8 cellular contexts compared by ENCODE assay signal in genomic region chr9:126719677-126720435, GRCh38.
DNase-seq lines count a peak whose midpoint lies in the region; ATAC-seq, FAIRE-seq and TF ChIP-seq lines count a peak whose summit lies in the region.

No MANE protein-coding gene starts in this region.

- peak; percentile 89 for DNase-seq in H54 (ENCODE audit: insufficient read length, low spot score)
- DNase-seq in NCI-H2171 treated with DMSO at 0.1 percent for 48 hours (lab: John Stamatoyannopoulos, UW) = peak; percentile 25
- peak; percentile 84 to 89 for DNase-seq in activated CD4-positive, alpha-beta T cell treated with anti-CD3 and anti-CD28 coated beads for 4 hours
- DNase-seq in central memory CD4-positive, alpha-beta T cell = peak; percentile 92
- peak; percentile 55 for DNase-seq in HepG2 (ENCODE audit: low spot score)
- DNase-seq in stimulated activated CD4-positive, alpha-beta T cell treated with anti-CD3 and anti-CD28 coated beads, TNF-alpha, amount 100 ng/mL, for 48 hours (ENCODE audit: low read depth in 3 of 3) = peak; percentile 64 to 74 (median 65)
- DNase-seq in HPDE6-E6E7 (ENCODE audit: extremely low spot score) = no peak

- H3K27ac ChIP-seq in BLaER1 treated with 17β-estradiol and CSF1 and Interleukin-3, amounts not matched to agents 10 nM and 100 nM = peak overlapping the region; percentile 38 to 95 (median 72); a peak in 20 of 22 replicates
- no peak overlapping the region for H3K27ac ChIP-seq in HepG2 (ENCODE audit: extremely low read length, insufficient read depth, low read length)

- intact Hi-C loops in HepG2 (cut with micrococcal nuclease; ENCODE audit: unreplicated experiment) = no loop called here

- BruUV-seq in HepG2 (replicated peaks; lab: Mats Ljungman, UMichigan) = no TSS peak

- H3K27me3 ChIP-seq in BLaER1 treated with 17β-estradiol and CSF1 and Interleukin-3, amounts not matched to agents 10 nM and 100 nM = no peaks in the 10 kb centered on the region
- peaks cover 2 to 35% of the 10 kb centered on the region in 2 experiments; a peak in 3 of 5 replicates for H3K27me3 ChIP-seq in HepG2 (ENCODE audit: control insufficient read depth in 1 of 2, insufficient read depth in 2 of 2, low read length in 2 of 2)

- H3K9me3 ChIP-seq in BLaER1 treated with 17β-estradiol and CSF1 and Interleukin-3, amounts not matched to agents 10 nM and 100 nM (replicated peaks in 1 of 11) = no peaks in the 10 kb centered on the region
- no peaks in the 10 kb centered on the region for H3K9me3 ChIP-seq in HepG2 (ENCODE audit: low read length)

- CTCF ChIA-PET in HepG2 (lab: Yijun Ruan, JAX; ENCODE audit: low intra/inter-chr PET ratio, low total read pairs) = no interaction called here

- no peak for TF ChIP-seq RAD21 in HepG2 (CRISPR knock-in tag; IDR thresholded peaks at IDR 0.05)

- H2AFZ ChIP-seq in HepG2 (ENCODE audit: low read length) = no peak overlapping the region

- H3K36me3 ChIP-seq in BLaER1 treated with 17β-estradiol and CSF1 and Interleukin-3, amounts not matched to agents 10 nM and 100 nM = no peaks in the 10 kb centered on the region
- H3K36me3 ChIP-seq in HepG2 (replicated peaks in 1 of 2; ENCODE audit: control insufficient read depth in 1 of 2, insufficient read depth in 2 of 2, low read length in 2 of 2) = no peaks in the 10 kb centered on the region

- in situ Hi-C loops in HepG2 (cut with HindIII; ENCODE audit: extremely low pct_ligation_motif_present, low pct_unique_long_range_greater_than_20kb) = no loop called here

- H3K79me2 ChIP-seq in HepG2 (ENCODE audit: insufficient read depth, low read length) = no peaks in the 10 kb centered on the region

- H3K4me2 ChIP-seq in BLaER1 treated with 17β-estradiol and CSF1 and Interleukin-3, amounts not matched to agents 10 nM and 100 nM = peak overlapping the region; percentile 91 to 98 (median 96)
- H3K4me2 ChIP-seq in HepG2 (ENCODE audit: low read depth, low read length) = no peak overlapping the region

- WGBS in HepG2 (ENCODE audit: low lambda C conversion rate) = 15% methylated on average over 7 of the region's 11 CpGs

- peak overlapping the region in 6 of 10 experiments; percentile 3 to 49 (median 29); a peak in 8 of 20 replicates for H3K4me3 ChIP-seq in BLaER1 treated with 17β-estradiol and CSF1 and Interleukin-3, amounts not matched to agents 10 nM and 100 nM
- H3K4me3 ChIP-seq in HepG2 (replicated peaks in 1 of 3; ENCODE audit: insufficient read depth in 1 of 3, low read depth in 2 of 3, low read length in 3 of 3) = no peak overlapping the region

- peak overlapping the region in 9 of 11 experiments; percentile 14 to 92 (median 56); a peak in 15 of 22 replicates for H3K9ac ChIP-seq in BLaER1 treated with 17β-estradiol and CSF1 and Interleukin-3, amounts not matched to agents 10 nM and 100 nM
- H3K9ac ChIP-seq in HepG2 (ENCODE audit: insufficient read depth, low read depth, low read length) = no peak overlapping the region

- H4K20me1 ChIP-seq in BLaER1 treated with 17β-estradiol and CSF1 and Interleukin-3, amounts not matched to agents 10 nM and 100 nM = no peaks in the 10 kb centered on the region
- no peaks in the 10 kb centered on the region for H4K20me1 ChIP-seq in HepG2 (ENCODE audit: insufficient read depth, low read length)

- POLR2A ChIA-PET in HepG2 (lab: Yijun Ruan, JAX) = no interaction called here

- FAIRE-seq in H54 (lab: Jason Lieb, UNC) (peak; percentile 70), HepG2 (lab: Jason Lieb, UNC) (no peak)

- no peak for TF ChIP-seq POLR2A in H54 (IDR thresholded peaks at IDR 0.05; ENCODE audit: low read depth, low read length)
- no peak for TF ChIP-seq POLR2A in HepG2 (IDR thresholded peaks at IDR 0.05; ENCODE audit: insufficient read depth in 1 of 2, low read depth in 2 of 2, low read length in 2 of 2)

- TF ChIP-seq EP300 in HepG2 (IDR thresholded peaks at IDR 0.05; ENCODE audit: low read depth in 2 of 2, low read length in 2 of 2) = no peak
- no peak for TF ChIP-seq EP300 in HepG2 (CRISPR knock-in tag; IDR thresholded peaks at IDR 0.05; ENCODE audit: borderline replicate concordance)

- ATAC-seq in HepG2 = peak; percentile 40; the same call in 2 of the 3 replicates

- TF ChIP-seq CTCF in HepG2 (CRISPR knock-in tag; IDR thresholded peaks at IDR 0.05) = no peak

- H3K4me1 ChIP-seq in BLaER1 treated with 17β-estradiol and CSF1 and Interleukin-3, amounts not matched to agents 10 nM and 100 nM = peaks cover 38 to 56% (median 47%) of the 10 kb centered on the region in 10 experiments
- H3K4me1 ChIP-seq in HepG2 (ENCODE audit: insufficient read depth, low read length) = no peaks in the 10 kb centered on the region

TF ChIP-seq in HepG2, 621 proteins besides CTCF, POLR2A, EP300 and RAD21 (continues in another document):
- TF ChIP-seq HES4 (CRISPR knock-in tag; IDR thresholded peaks at IDR 0.05; ENCODE audit: borderline replicate concordance) (no peak), TEAD3 (CRISPR knock-in tag; optimal IDR thresholded peaks at IDR 0.05; ENCODE audit: borderline replicate concordance) (no peak), MXD1 (CRISPR knock-in tag; IDR thresholded peaks at IDR 0.05) (no peak), GABPA (IDR thresholded peaks at IDR 0.05; ENCODE audit: low read depth, low read length) (no peak), GABPA (CRISPR knock-in tag; IDR thresholded peaks at IDR 0.05; ENCODE audit: low read depth) (0 out of 2 replicates have a peak, but pooled peaks have one; percentile 14), PRDM15 (CRISPR knock-in tag; IDR thresholded peaks at IDR 0.05) (no peak), NFYB (CRISPR knock-in tag; IDR thresholded peaks at IDR 0.05) (no peak), ZNF292 (CRISPR knock-in tag; IDR thresholded peaks at IDR 0.05; ENCODE audit: borderline replicate concordance, low read depth) (no peak), ZNF180 (CRISPR knock-in tag; IDR thresholded peaks at IDR 0.05; ENCODE audit: borderline replicate concordance, low read depth) (no peak), ZSCAN12 (CRISPR knock-in tag; IDR thresholded peaks at IDR 0.05) (no peak), CHD4 (IDR thresholded peaks at IDR 0.05; ENCODE audit: borderline replicate concordance, low read length) (no peak), ELF1 (CRISPR knock-in tag; IDR thresholded peaks at IDR 0.05) (peak; percentile 66), NCOA2 (CRISPR knock-in tag; IDR thresholded peaks at IDR 0.05) (no peak), HOXA7 (CRISPR knock-in tag; IDR thresholded peaks at IDR 0.05) (no peak), SP5 (CRISPR knock-in tag; IDR thresholded peaks at IDR 0.05; ENCODE audit: borderline replicate concordance, low read depth) (no peak), ZNF33A (CRISPR knock-in tag; IDR thresholded peaks at IDR 0.05; ENCODE audit: borderline replicate concordance) (no peak), HOXA5 (CRISPR knock-in tag; IDR thresholded peaks at IDR 0.05) (no peak), PBX2 (CRISPR knock-in tag; IDR thresholded peaks at IDR 0.05) (no peak), SUZ12 (IDR thresholded peaks at IDR 0.05; ENCODE audit: low read depth, low read length) (no peak), KMT2B (CRISPR knock-in tag; IDR thresholded peaks at IDR 0.05) (no peak)

Comparison
In these comparisons a context has a peak if more than half of its experiments do, and no peak if none do; other contexts are left out.
1. H3K4me3 ChIP-seq: peak in BLaER1 treated with 17β-estradiol and CSF1 and Interleukin-3, amounts not matched to agents 10 nM and 100 nM (6 of 10); none in HepG2 (0 of 3).